In the genomic region with DNA sequence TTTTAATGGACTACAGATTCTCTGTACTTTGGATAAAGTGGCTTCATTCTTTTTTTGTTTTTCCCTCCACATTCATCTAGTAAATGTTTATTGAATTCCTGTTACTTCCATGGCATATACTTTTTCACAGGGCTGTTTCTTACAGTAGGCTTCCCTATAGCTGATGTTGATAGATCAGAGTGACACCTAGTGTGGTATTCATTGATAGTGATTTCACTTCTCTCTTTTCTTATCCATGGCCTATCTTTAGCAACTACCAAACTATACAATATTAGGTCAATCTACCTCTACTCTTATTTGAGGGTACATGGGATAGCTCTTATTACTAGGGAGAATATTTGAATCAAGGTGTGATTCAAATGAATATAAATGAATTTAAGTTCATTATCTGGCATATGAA, we compare ENCODE assay signal across 17 cellular contexts.
DNase-seq lines count a peak whose midpoint lies in the region; ATAC-seq and TF ChIP-seq lines count a peak whose summit lies in the region.
"Had no signal": no experiment of that assay in that cellular context is flagged by ENCODE, and none has a peak within 500 bp of the region (broad histone marks: within the 10 kb centered on the region; RNA-seq: fewer than 3 reads in every experiment).

No MANE protein-coding gene starts in this region.

- TF ChIP-seq CTCF in GM13977 (IDR thresholded peaks at IDR 0.05; ENCODE audit: extremely low read depth, insufficient read depth, missing control alignments), result peak; percentile 19

- in situ Hi-C loops in GM13977 (cut with MboI; ENCODE audit: low pct_unique_long_range_greater_than_20kb, low sequenced_read_pairs, unreplicated experiment), result no loop called here

- no peak for DNase-seq in GM13977 (ENCODE audit: low spot score)
- no peak for DNase-seq in kidney tubule cell (ENCODE audit: low spot score)
- DNase-seq in activated effector memory CD4-positive, alpha-beta T cell treated with anti-CD3 and anti-CD28 coated beads, Interleukin-2, amount 50 U/mL, for 16 hours, result no peak
- DNase-seq in amygdala (lab: John Stamatoyannopoulos, UW), result no peak
- no peak for DNase-seq in activated CD4-positive, alpha-beta T cell treated with anti-CD3 and anti-CD28 coated beads, Interleukin-2, amount 50 U/mL, for 48 hours
- DNase-seq: activated CD8-positive, alpha-beta memory T cell treated with anti-CD3 and anti-CD28 coated beads, Interleukin-2, amount 10 ng/mL, durations not matched to agents 7 days and 5 days; activated naive CD4-positive, alpha-beta T cell treated with Interleukin-2 at 50 U/mL for 16 hours; body of pancreas; hippocampal formation; left colon; NCI-H187; NCI-H526 had no signal

- ATAC-seq in GM19324 (IDR thresholded peaks at IDR 0.05; ENCODE audit: low FRiP score, unreplicated experiment) (peak; percentile 61), HG02759 (IDR thresholded peaks at IDR 0.05; ENCODE audit: unreplicated experiment) (peak; percentile 76), HG03457 (IDR thresholded peaks at IDR 0.05; ENCODE audit: unreplicated experiment) (peak; percentile 54)
- ATAC-seq: activated CD8-positive, alpha-beta memory T cell treated with anti-CD3 and anti-CD28 coated beads, Interleukin-2, amount 10 ng/mL, durations not matched to agents 7 days and 5 days; body of pancreas; HCT116; WTC11 had no signal
